8 cellular contexts compared by ENCODE assay signal in genomic region chr13:46052314-46053161, GRCh38. TPM values are rescaled to one million over a fixed set of nuclear protein-coding genes. Genes with fewer than 3 reads are reported as not detected.
DNase-seq lines count a peak whose midpoint lies in the region; ATAC-seq, FAIRE-seq and TF ChIP-seq lines count a peak whose summit lies in the region.

ZC3H13 (minus strand) TSS chr13:46052746; CDS start chr13:46045507, 7,239 bp downstream.

- H4K20me1 ChIP-seq in Loucy (ENCODE audit: insufficient read depth, low read length, poor library complexity, severe bottlenecking) = peaks cover 46% of the 10 kb centered on the region

- peaks cover 9 to 10% of the 10 kb centered on the region in 2 donors for H3K27me3 Mint-ChIP-seq in natural killer cell treated with Interleukin-12 subunit alpha and Interleukin-12 subunit beta and Interleukin-15 and Interleukin-18, amount 100 ng/mL, for 72 hours

- H2AFZ ChIP-seq in Loucy (ENCODE audit: low read length) = peak within 1 kb of the TSS; percentile 91

- H3K27me3 ChIP-seq in Loucy (ENCODE audit: insufficient read depth, low read length, poor library complexity, severe bottlenecking) = no peaks in the 10 kb centered on the region

- H3K4me3 ChIP-seq in Loucy (ENCODE audit: low read length, poor library complexity, severe bottlenecking) = peak within 1 kb of the TSS; percentile 96
- peak within 1 kb of the TSS; percentile 94 for H3K4me3 ChIP-seq in fibroblast of pulmonary artery (replicated peaks; ENCODE audit: low read depth, low read length)

- H3K9me3 ChIP-seq in ES-I3 (ENCODE audit: control insufficient read depth, insufficient read depth, low read length) (no peaks in the 10 kb centered on the region), Loucy (ENCODE audit: insufficient read depth, low read depth, low read length) (no peaks in the 10 kb centered on the region)

- H3K4me1 ChIP-seq in ES-I3 (ENCODE audit: insufficient read depth, low read length) (no peaks in the 10 kb centered on the region), Loucy (ENCODE audit: insufficient read depth, low read length, poor library complexity, severe bottlenecking) (peaks cover 67% of the 10 kb centered on the region)

- DNase-seq in H54 (ENCODE audit: insufficient read length, low spot score) (peak; percentile 61), fibroblast of pulmonary artery (ENCODE audit: low read depth) (peak; percentile 96)
- peak; percentile 88 for DNase-seq in activated T-helper 9 cell treated with anti-CD3 and anti-CD28 coated beads, Interleukin-2, amount 50 U/mL, for 16 hours (ENCODE audit: low read depth)
- DNase-seq in natural killer cell treated with Interleukin-12 subunit alpha and Interleukin-12 subunit beta and Interleukin-15 and Interleukin-18, amount 100 ng/mL, for 72 hours (ENCODE audit: low spot score) = peak; percentile 93
- DNase-seq in stimulated activated naive CD8-positive, alpha-beta T cell treated with anti-CD3 and anti-CD28 coated beads, Interleukin-15, Interleukin-2, amounts not matched to agents 100 U/mL and 50 U/mL, for 24 hours = peak; percentile 90

- FAIRE-seq in H54 (lab: Jason Lieb, UNC) = peak; percentile 97

- peak; percentile 100 for ATAC-seq in natural killer cell treated with Interleukin-12 subunit alpha and Interleukin-12 subunit beta and Interleukin-15 and Interleukin-18, amount 100 ng/mL, for 72 hours
- ATAC-seq in stimulated activated naive CD8-positive, alpha-beta T cell treated with anti-CD3 and anti-CD28 coated beads, Interleukin-15, Interleukin-2, amounts not matched to agents 100 U/mL and 50 U/mL, for 24 hours = peak; percentile 100

- H3K4me3 Mint-ChIP-seq in natural killer cell treated with Interleukin-12 subunit alpha and Interleukin-12 subunit beta and Interleukin-15 and Interleukin-18, amount 100 ng/mL, for 72 hours = peak within 1 kb of the TSS; percentile 86

- H3K79me2 ChIP-seq in Loucy (ENCODE audit: insufficient read depth, low read length) = peaks cover 93% of the 10 kb centered on the region

- H3K36me3 ChIP-seq in ES-I3 (ENCODE audit: insufficient read depth, low read length) (no peaks in the 10 kb centered on the region), Loucy (ENCODE audit: insufficient read depth, low read length) (no peaks in the 10 kb centered on the region)

- H3K9me2 ChIP-seq in Loucy (replicated peaks; ENCODE audit: low read depth, low read length) = no peaks in the 10 kb centered on the region

- H3K36me3 Mint-ChIP-seq in natural killer cell treated with Interleukin-12 subunit alpha and Interleukin-12 subunit beta and Interleukin-15 and Interleukin-18, amount 100 ng/mL, for 72 hours = no peaks in the 10 kb centered on the region

- H3K4me1 Mint-ChIP-seq in natural killer cell treated with Interleukin-12 subunit alpha and Interleukin-12 subunit beta and Interleukin-15 and Interleukin-18, amount 100 ng/mL, for 72 hours (ENCODE audit: low read depth in 2 of 2) = peaks cover 20 to 22% of the 10 kb centered on the region in 2 donors

- H3K9me3 Mint-ChIP-seq in natural killer cell treated with Interleukin-12 subunit alpha and Interleukin-12 subunit beta and Interleukin-15 and Interleukin-18, amount 100 ng/mL, for 72 hours = no peaks in the 10 kb centered on the region

- peak within 1 kb of the TSS; percentile 89 to 96 for H3K27ac Mint-ChIP-seq in natural killer cell treated with Interleukin-12 subunit alpha and Interleukin-12 subunit beta and Interleukin-15 and Interleukin-18, amount 100 ng/mL, for 72 hours

- TF ChIP-seq POLR2A in H54 (IDR thresholded peaks at IDR 0.05; ENCODE audit: low read depth, low read length) (peak; percentile 56), Raji (IDR thresholded peaks at IDR 0.05; ENCODE audit: insufficient read depth, low read depth, low read length) (peak; percentile 93)

- H3K4me2 ChIP-seq in Loucy (ENCODE audit: low read depth, low read length, poor library complexity, severe bottlenecking) = peak within 1 kb of the TSS; percentile 93

- peak within 1 kb of the TSS; percentile 51 for H3K9ac ChIP-seq in ES-I3 (ENCODE audit: low read depth, low read length)
- peak within 1 kb of the TSS; percentile 95 for H3K9ac ChIP-seq in Loucy (ENCODE audit: low read depth, low read length, poor library complexity, severe bottlenecking)

- TF ChIP-seq CTCF in Loucy (conservative IDR thresholded peaks at IDR 0.05; ENCODE audit: low read length) (peak; percentile 49), fibroblast of pulmonary artery (IDR thresholded peaks at IDR 0.05; ENCODE audit: low read length, missing control alignments) (peak; percentile 31)

- H3F3A ChIP-seq in Loucy (ENCODE audit: low read depth) = peaks cover 3% of the 10 kb centered on the region; the same call in 1 of the 2 replicates

RNA-seq across cellular contexts. Expression of gene ZC3H13, which starts in this region (rescaled TPM):
- 10 to 100 TPM; 49.1 to 65.0 TPM for total RNA-seq in natural killer cell treated with Interleukin-12 subunit alpha and Interleukin-12 subunit beta and Interleukin-15 and Interleukin-18, amount 100 ng/mL, for 72 hours

Comparison
In these comparisons a context has a peak if more than half of its experiments do, and no peak if none do; other contexts are left out.
1. Peak in every context shown above with its lines: DNase-seq, ATAC-seq and H3K4me3 ChIP-seq.